Comparison of ENCODE assay signal across 24 cellular contexts in genomic region chr11:2316169-2316962, GRCh38. TPM values are rescaled to one million over a fixed set of nuclear protein-coding genes. Genes with fewer than 3 reads are reported as not detected.
DNase-seq lines count a peak whose midpoint lies in the region; ATAC-seq, FAIRE-seq and TF ChIP-seq lines count a peak whose summit lies in the region.
"Had no signal": no experiment of that assay in that cellular context is flagged by ENCODE, and none has a peak within 500 bp of the region (broad histone marks: within the 10 kb centered on the region; RNA-seq: fewer than 3 reads in every experiment).

No MANE protein-coding gene starts in this region.

- H3K36me3 ChIP-seq in gastroesophageal sphincter (no peaks in the 10 kb centered on the region), brain microvascular endothelial cell (replicated peaks) (no peaks in the 10 kb centered on the region)
- H3K36me3 ChIP-seq: BE2C had no signal

- DNase-seq in activated naive CD4-positive, alpha-beta T cell treated with anti-CD3 and anti-CD28 coated beads, Interleukin-2, amount 10 ng/mL, durations not matched to agents 7 days and 5 days: peak; percentile 20
- DNase-seq in activated naive CD4-positive, alpha-beta T cell treated with anti-CD3 and anti-CD28 coated beads for 36 hours: no peak
- peak; percentile 15 for DNase-seq in natural killer cell
- peak; percentile 66 for DNase-seq in type B pancreatic cell (ENCODE audit: extremely low spot score, unreplicated experiment)
- no peak for DNase-seq in UCSD-AML1 (lab: John Stamatoyannopoulos, UW; ENCODE audit: unreplicated experiment)
- no peak for DNase-seq in brain microvascular endothelial cell
- no peak for DNase-seq in GM19239 (ENCODE audit: insufficient read length, low spot score)
- DNase-seq: activated CD4-positive, alpha-beta T cell treated with anti-CD3 and anti-CD28 coated beads for 48 hours; activated CD8-positive, alpha-beta memory T cell treated with anti-CD3 and anti-CD28 coated beads, Interleukin-2, amount 10 ng/mL, durations not matched to agents 7 days and 5 days; BE2C; cortex of kidney; EL; IMR-90; NCI-H1436 had no signal

- in situ Hi-C loops in brain microvascular endothelial cell (cut with HindIII; ENCODE audit: low pct_ligation_motif_present, low sequenced_read_pairs): no loop called here

- no peaks in the 10 kb centered on the region for H3K27me3 ChIP-seq in gastroesophageal sphincter
- H3K27me3 ChIP-seq in brain microvascular endothelial cell (replicated peaks): no peaks in the 10 kb centered on the region
- H3K27me3 ChIP-seq: BE2C had no signal

- WGBS in gastroesophageal sphincter (ENCODE audit: low coverage in 1 of 2), 2 donors: no CpG with 5 or more reads among the region's 23 CpGs

- peaks cover 0 to 10% (median 0%) of the 10 kb centered on the region in 3 donors for H3K9me3 ChIP-seq in gastroesophageal sphincter
- H3K9me3 ChIP-seq: BE2C had no signal

- H3K27ac Mint-ChIP-seq in activated naive CD4-positive, alpha-beta T cell treated with anti-CD3 and anti-CD28 coated beads, Interleukin-2, amount 10 ng/mL, durations not matched to agents 7 days and 5 days: no peak overlapping the region
- no peak overlapping the region for H3K27ac Mint-ChIP-seq in activated naive CD4-positive, alpha-beta T cell treated with anti-CD3 and anti-CD28 coated beads for 36 hours
- H3K27ac Mint-ChIP-seq in natural killer cell (peak overlapping the region in 1 of 2 donors; percentile 64), type B pancreatic cell (no peak overlapping the region)
- H3K27ac Mint-ChIP-seq: activated CD8-positive, alpha-beta memory T cell treated with anti-CD3 and anti-CD28 coated beads, Interleukin-2, amount 10 ng/mL, durations not matched to agents 7 days and 5 days; activated T-helper 2 cell treated with anti-CD3 and anti-CD28 coated beads, Interferon-gamma antibody, Interleukin-2, Interleukin-4, amounts not matched to agents 10 μg/mL and 5 μg/mL and 100 μg/mL, durations not matched to agents 14 hours and 24 hours and 36 hours had no signal

- peaks cover 28% of the 10 kb centered on the region for H3K27me3 Mint-ChIP-seq in activated naive CD4-positive, alpha-beta T cell treated with anti-CD3 and anti-CD28 coated beads, Interleukin-2, amount 10 ng/mL, durations not matched to agents 7 days and 5 days
- no peaks in the 10 kb centered on the region for H3K27me3 Mint-ChIP-seq in activated naive CD4-positive, alpha-beta T cell treated with anti-CD3 and anti-CD28 coated beads for 36 hours (ENCODE audit: low read depth)
- no peaks in the 10 kb centered on the region for H3K27me3 Mint-ChIP-seq in natural killer cell (ENCODE audit: low read depth in 2 of 2)
- H3K27me3 Mint-ChIP-seq in type B pancreatic cell: no peaks in the 10 kb centered on the region

- H3K36me3 Mint-ChIP-seq in activated naive CD4-positive, alpha-beta T cell treated with anti-CD3 and anti-CD28 coated beads, Interleukin-2, amount 10 ng/mL, durations not matched to agents 7 days and 5 days: no peaks in the 10 kb centered on the region
- H3K36me3 Mint-ChIP-seq in activated naive CD4-positive, alpha-beta T cell treated with anti-CD3 and anti-CD28 coated beads for 36 hours (ENCODE audit: low read depth): no peaks in the 10 kb centered on the region
- H3K36me3 Mint-ChIP-seq in natural killer cell: no peaks in the 10 kb centered on the region
- H3K36me3 Mint-ChIP-seq in type B pancreatic cell: no peaks in the 10 kb centered on the region
- H3K36me3 Mint-ChIP-seq: activated CD8-positive, alpha-beta memory T cell treated with anti-CD3 and anti-CD28 coated beads, Interleukin-2, amount 10 ng/mL, durations not matched to agents 7 days and 5 days had no signal

- CTCF ChIA-PET in activated naive CD4-positive, alpha-beta T cell treated with anti-CD3 and anti-CD28 coated beads, Interleukin-2, amount 10 ng/mL, durations not matched to agents 7 days and 5 days (lab: Charles Lee): interaction anchor here (1.1 to 1.5 kb wide), 2 partner anchors 10 to 12 kb away, joined by 3 to 7 read pairs; no protein-coding TSS in a partner anchor
- CTCF ChIA-PET in activated naive CD4-positive, alpha-beta T cell treated with anti-CD3 and anti-CD28 coated beads for 36 hours (lab: Charles Lee): interaction anchor here (1.3 to 1.5 kb wide), 2 partner anchors 10 to 11 kb away, joined by 3 to 5 read pairs; no protein-coding TSS in a partner anchor

- TF ChIP-seq EP300 in gastroesophageal sphincter (IDR thresholded peaks at IDR 0.05): no peak

- no peak for ATAC-seq in gastroesophageal sphincter
- peak in 1 of 3 donors; percentile 48 for ATAC-seq in natural killer cell

- no peak for FAIRE-seq in GM19239 (lab: Jason Lieb, UNC)
- FAIRE-seq: A204.1, D721Med, endometrium, urothelium cell line had no signal

- TF ChIP-seq POLR2A in gastroesophageal sphincter (IDR thresholded peaks at IDR 0.05): no peak

- intact Hi-C loops in activated naive CD4-positive, alpha-beta T cell treated with anti-CD3 and anti-CD28 coated beads for 36 hours (cut with micrococcal nuclease): no loop called here
- intact Hi-C loops in natural killer cell (cut with micrococcal nuclease): no loop called here

- no peak overlapping the region for H3K4me3 Mint-ChIP-seq in activated naive CD4-positive, alpha-beta T cell treated with anti-CD3 and anti-CD28 coated beads, Interleukin-2, amount 10 ng/mL, durations not matched to agents 7 days and 5 days
- no peak overlapping the region for H3K4me3 Mint-ChIP-seq in activated naive CD4-positive, alpha-beta T cell treated with anti-CD3 and anti-CD28 coated beads for 36 hours
- H3K4me3 Mint-ChIP-seq in natural killer cell (no peak overlapping the region), type B pancreatic cell (no peak overlapping the region)
- H3K4me3 Mint-ChIP-seq: activated CD8-positive, alpha-beta memory T cell treated with anti-CD3 and anti-CD28 coated beads, Interleukin-2, amount 10 ng/mL, durations not matched to agents 7 days and 5 days had no signal

- H3K4me3 ChIP-seq in gastroesophageal sphincter: no peak overlapping the region
- no peak overlapping the region for H3K4me3 ChIP-seq in brain microvascular endothelial cell (ENCODE audit: low read depth, low read length)
- H3K4me3 ChIP-seq: skin epidermis had no signal

- TF ChIP-seq CTCF in gastroesophageal sphincter (IDR thresholded peaks at IDR 0.05) (no peak), natural killer cell (IDR thresholded peaks at IDR 0.05) (no peak), type B pancreatic cell (conservative IDR thresholded peaks at IDR 0.05) (no peak), brain microvascular endothelial cell (IDR thresholded peaks at IDR 0.05; ENCODE audit: low read depth, low read length, missing control alignments) (no peak)

- H3K4me1 ChIP-seq in gastroesophageal sphincter: peaks cover 0 to 51% (median 14%) of the 10 kb centered on the region in 3 donors
- H3K4me1 ChIP-seq: parathyroid adenoma had no signal

- H3K27ac ChIP-seq in gastroesophageal sphincter (peak overlapping the region in 3 of 4 donors; percentile 86 to 88 (median 87)), brain microvascular endothelial cell (no peak overlapping the region)
- H3K27ac ChIP-seq: parathyroid adenoma had no signal

- H3K4me1 Mint-ChIP-seq in activated naive CD4-positive, alpha-beta T cell treated with anti-CD3 and anti-CD28 coated beads, Interleukin-2, amount 10 ng/mL, durations not matched to agents 7 days and 5 days: no peaks in the 10 kb centered on the region
- no peaks in the 10 kb centered on the region for H3K4me1 Mint-ChIP-seq in activated naive CD4-positive, alpha-beta T cell treated with anti-CD3 and anti-CD28 coated beads for 36 hours (ENCODE audit: low read depth)
- peaks cover 15 to 54% of the 10 kb centered on the region in 2 donors for H3K4me1 Mint-ChIP-seq in natural killer cell
- H3K4me1 Mint-ChIP-seq in type B pancreatic cell (ENCODE audit: unreplicated experiment): peaks cover 5% of the 10 kb centered on the region
- H3K4me1 Mint-ChIP-seq: activated CD8-positive, alpha-beta memory T cell treated with anti-CD3 and anti-CD28 coated beads, Interleukin-2, amount 10 ng/mL, durations not matched to agents 7 days and 5 days had no signal

- no peaks in the 10 kb centered on the region for H3K9me3 Mint-ChIP-seq in activated naive CD4-positive, alpha-beta T cell treated with anti-CD3 and anti-CD28 coated beads, Interleukin-2, amount 10 ng/mL, durations not matched to agents 7 days and 5 days
- H3K9me3 Mint-ChIP-seq in activated naive CD4-positive, alpha-beta T cell treated with anti-CD3 and anti-CD28 coated beads for 36 hours: no peaks in the 10 kb centered on the region
- no peaks in the 10 kb centered on the region for H3K9me3 Mint-ChIP-seq in natural killer cell
- H3K9me3 Mint-ChIP-seq in type B pancreatic cell: no peaks in the 10 kb centered on the region
- H3K9me3 Mint-ChIP-seq: activated T-helper 2 cell treated with anti-CD3 and anti-CD28 coated beads, Interferon-gamma antibody, Interleukin-2, Interleukin-4, amounts not matched to agents 10 μg/mL and 5 μg/mL and 100 μg/mL, durations not matched to agents 14 hours and 24 hours and 36 hours had no signal

RNA-seq across cellular contexts. Expression of gene TSPAN32, which starts 14.6 kb away (rescaled TPM):
- 1 to 10 TPM; 5.0 to 5.3 TPM for total RNA-seq in activated naive CD4-positive, alpha-beta T cell treated with anti-CD3 and anti-CD28 coated beads for 36 hours
- total RNA-seq in gastroesophageal sphincter (1 to 10 TPM in 2 of 4 donors, under 1 TPM in 1, not detected in 1; 0.62 to 3.6 (median 3.6) TPM), natural killer cell (100 to 1,000 TPM; 268 to 327 (median 299) TPM), type B pancreatic cell (ENCODE audit: low replicate concordance) (2.6 and 7.2 TPM in 2 replicates)
- total RNA-seq: IMR-90, lung microvascular endothelial cell had no signal

RNA-seq across cellular contexts. Expression of gene C11orf21, which starts 14.6 kb away (rescaled TPM):
- total RNA-seq in activated naive CD4-positive, alpha-beta T cell treated with anti-CD3 and anti-CD28 coated beads for 36 hours: 1 to 10 TPM; 6.1 to 6.6 TPM
- total RNA-seq in gastroesophageal sphincter (under 1 TPM; 0.15 to 0.78 (median 0.42) TPM), natural killer cell (100 to 1,000 TPM; 227 to 325 (median 237) TPM), type B pancreatic cell (ENCODE audit: low replicate concordance) (0.51 and 1.2 TPM in 2 replicates)
- total RNA-seq: IMR-90, lung microvascular endothelial cell, M059J had no signal

RNA-seq across cellular contexts. Expression of gene ASCL2, which starts 46.0 kb away (rescaled TPM):
- total RNA-seq in activated naive CD4-positive, alpha-beta T cell treated with anti-CD3 and anti-CD28 coated beads for 36 hours: not detected
- total RNA-seq in gastroesophageal sphincter: under 1 TPM in 1 of 4 donors, not detected in 3; 0.27 TPM
- 10 to 100 TPM; 10.8 to 16.8 (median 16.0) TPM for total RNA-seq in natural killer cell
- total RNA-seq in type B pancreatic cell (ENCODE audit: low replicate concordance): 5.6 and 13.6 TPM in 2 replicates
- total RNA-seq: IMR-90, M059J had no signal

Comparison
In these comparisons a context has a peak if more than half of its experiments do, and no peak if none do; other contexts are left out.
1. DNase-seq: peak in activated naive CD4-positive, alpha-beta T cell treated with anti-CD3 and anti-CD28 coated beads, Interleukin-2, amount 10 ng/mL, durations not matched to agents 7 days and 5 days (single experiment), natural killer cell (single experiment) and type B pancreatic cell (single experiment); none in activated naive CD4-positive, alpha-beta T cell treated with anti-CD3 and anti-CD28 coated beads for 36 hours (single experiment), UCSD-AML1 (single experiment), brain microvascular endothelial cell (single experiment) and GM19239 (single experiment).
2. RNA of gene TSPAN32, which starts 14.6 kb away (total RNA-seq): 268 to 327 TPM in natural killer cell; 5.0 to 5.3 TPM in activated naive CD4-positive, alpha-beta T cell treated with anti-CD3 and anti-CD28 coated beads for 36 hours, 0.62 to 3.6 TPM in gastroesophageal sphincter and 2.6 to 7.2 TPM in type B pancreatic cell; every median in the first group is over 10 times any median in the second.
3. RNA of gene C11orf21, which starts 14.6 kb away (total RNA-seq): 227 to 325 TPM in natural killer cell; 6.1 to 6.6 TPM in activated naive CD4-positive, alpha-beta T cell treated with anti-CD3 and anti-CD28 coated beads for 36 hours, 0.15 to 0.78 TPM in gastroesophageal sphincter and 0.51 to 1.2 TPM in type B pancreatic cell; every median in the first group is over 10 times any median in the second.